ENCODE assay signal across 8 cellular contexts in genomic region chr3:11582123-11582968, GRCh38.
A peak's percentile ranks its signal among the peaks of the same experiment; 100 is the strongest.
DNase-seq lines count a peak whose midpoint lies in the region; ATAC-seq and TF ChIP-seq lines count a peak whose summit lies in the region.

No MANE protein-coding gene starts in this region.

- TF ChIP-seq POLR2A in testis (IDR thresholded peaks at IDR 0.05): no peak

- POLR2A ChIA-PET in Panc1 (lab: Charles Lee) (no interaction called here), Caco-2 (lab: Charles Lee) (no interaction called here)

- no peaks in the 10 kb centered on the region for H3K9me3 ChIP-seq in Panc1 (ENCODE audit: control insufficient read depth, insufficient read depth, low read depth, low read length)
- no peaks in the 10 kb centered on the region for H3K9me3 ChIP-seq in ectodermal cell (ENCODE audit: control insufficient read depth, low read length)
- H3K9me3 ChIP-seq in lung (ENCODE audit: control insufficient read depth in 2 of 2, insufficient read depth in 1 of 2, low read length in 1 of 2): no peaks in the 10 kb centered on the region
- H3K9me3 ChIP-seq in testis: no peaks in the 10 kb centered on the region
- no peaks in the 10 kb centered on the region for H3K9me3 ChIP-seq in Caco-2

- WGBS in ectodermal cell, 2 experiments: 5 to 11% methylated on average over 11 to 14 of the region's 14 CpGs
- 8 to 17% methylated on average over 14 of the region's 14 CpGs for WGBS in lung, 2 donors
- WGBS in testis, 2 donors: 21 to 24% methylated on average over 14 of the region's 14 CpGs

- H3K4me1 ChIP-seq in Panc1 (ENCODE audit: control insufficient read depth, insufficient read depth, low read length): peaks cover 67% of the 10 kb centered on the region
- H3K4me1 ChIP-seq in ectodermal cell (ENCODE audit: control insufficient read depth, insufficient read depth, low read length): peaks cover 39% of the 10 kb centered on the region
- peaks cover 21 to 27% of the 10 kb centered on the region in 2 donors for H3K4me1 ChIP-seq in lung (ENCODE audit: control insufficient read depth in 2 of 2, insufficient read depth in 2 of 2, low read length in 2 of 2)
- peaks cover 41% of the 10 kb centered on the region for H3K4me1 ChIP-seq in testis
- no peaks in the 10 kb centered on the region for H3K4me1 ChIP-seq in Caco-2

- in situ Hi-C loops in Panc1 (cut with HindIII; ENCODE audit: low pct_unique_long_range_greater_than_20kb, low sequenced_read_pairs): no loop called here

- no peaks in the 10 kb centered on the region for H3K27me3 Mint-ChIP-seq in Caco-2 (ENCODE audit: insufficient read depth, unreplicated experiment)

- H3K4me1 Mint-ChIP-seq in Caco-2 (ENCODE audit: low read depth, unreplicated experiment): no peaks in the 10 kb centered on the region

- no peak overlapping the region for H3K27ac Mint-ChIP-seq in Caco-2 (ENCODE audit: unreplicated experiment)

- H3K27me3 ChIP-seq in Panc1 (ENCODE audit: control insufficient read depth, insufficient read depth, low read length) (no peaks in the 10 kb centered on the region), ectodermal cell (ENCODE audit: control insufficient read depth, insufficient read depth, low read length, poor library complexity, severe bottlenecking) (no peaks in the 10 kb centered on the region), lung (ENCODE audit: control insufficient read depth, insufficient read depth) (no peaks in the 10 kb centered on the region), testis (no peaks in the 10 kb centered on the region), Caco-2 (replicated peaks; ENCODE audit: control insufficient read depth, insufficient read depth, low read length) (no peaks in the 10 kb centered on the region)

- no peak overlapping the region for H3K4me3 Mint-ChIP-seq in Caco-2 (ENCODE audit: unreplicated experiment)

- BruUV-seq in Panc1 (replicated peaks; lab: Mats Ljungman, UMichigan): no TSS peak
- BruUV-seq in Caco-2 (replicated peaks; lab: Mats Ljungman, UMichigan): no TSS peak

- H3K9me3 Mint-ChIP-seq in Caco-2 (ENCODE audit: unreplicated experiment): no peaks in the 10 kb centered on the region

- TF ChIP-seq CTCF in Panc1 (IDR thresholded peaks at IDR 0.05): no peak
- no peak for TF ChIP-seq CTCF in lung (IDR thresholded peaks at IDR 0.05; ENCODE audit: control extremely low read depth, extremely low read depth)
- no peak for TF ChIP-seq CTCF in testis (IDR thresholded peaks at IDR 0.05)
- TF ChIP-seq CTCF in Caco-2 (IDR thresholded peaks at IDR 0.05; ENCODE audit: insufficient read depth in 1 of 2, low read depth in 1 of 2, low read length in 1 of 2, severe bottlenecking in 1 of 2, unreplicated experiment in 1 of 2): no peak

- peak; percentile 86 for DNase-seq in AG20443 (ENCODE audit: low spot score)
- peak; percentile 82 for DNase-seq in H4 (ENCODE audit: low spot score)
- DNase-seq in Panc1 (ENCODE audit: low read depth, low spot score): no peak
- peak; percentile 61 for DNase-seq in lung (ENCODE audit: low spot score)
- peak; percentile 93 for DNase-seq in testis
- DNase-seq in Caco-2: no peak
- no peak for DNase-seq in NCI-H2171 (lab: John Stamatoyannopoulos, UW)

- H3K4me3 ChIP-seq in Panc1 (ENCODE audit: low read depth in 2 of 2, low read length in 2 of 2) (peak overlapping the region; percentile 27 to 52), ectodermal cell (ENCODE audit: insufficient read depth, low read depth, low read length) (peak overlapping the region; percentile 45), lung (no peak overlapping the region), testis (peak overlapping the region in 1 of 2 donors; percentile 24), Caco-2 (ENCODE audit: low read depth, low read length) (no peak overlapping the region)

- peaks cover 16% of the 10 kb centered on the region for H3K36me3 Mint-ChIP-seq in Caco-2 (ENCODE audit: insufficient read depth, unreplicated experiment)

- intact Hi-C loops in Panc1 (cut with micrococcal nuclease; ENCODE audit: unreplicated experiment) (no loop called here), testis (cut with DNase I; ENCODE audit: low total_unique reads) (no loop called here), Caco-2 (cut with micrococcal nuclease; ENCODE audit: unreplicated experiment) (no loop called here)

- H3K36me3 ChIP-seq in Panc1 (ENCODE audit: control insufficient read depth, insufficient read depth, low read length): no peaks in the 10 kb centered on the region; the same call in 1 of the 2 replicates
- peaks cover 3% of the 10 kb centered on the region for H3K36me3 ChIP-seq in ectodermal cell (ENCODE audit: control insufficient read depth, insufficient read depth, low read length)
- no peaks in the 10 kb centered on the region for H3K36me3 ChIP-seq in lung (ENCODE audit: control insufficient read depth in 2 of 2, insufficient read depth in 2 of 2, low read length in 2 of 2)
- H3K36me3 ChIP-seq in testis (ENCODE audit: low read depth, missing control alignments): no peaks in the 10 kb centered on the region
- H3K36me3 ChIP-seq in Caco-2 (ENCODE audit: control insufficient read depth, insufficient read depth, low read length): no peaks in the 10 kb centered on the region

- H3K27ac ChIP-seq in Panc1 (ENCODE audit: low read length) (peak overlapping the region; percentile 95), ectodermal cell (ENCODE audit: insufficient read depth, low read depth, low read length, poor library complexity, severe bottlenecking) (peak overlapping the region; percentile 90), lung (ENCODE audit: low read depth in 1 of 2, low read length in 1 of 2) (peak overlapping the region; percentile 17 to 76), testis (peak overlapping the region; percentile 21 to 65)

- ATAC-seq in Panc1 (peak; percentile 86), lung (ENCODE audit: insufficient read depth, low FRiP score) (peak; percentile 71)

- CTCF ChIA-PET in Panc1 (lab: Charles Lee) (no interaction called here), Caco-2 (lab: Charles Lee) (no interaction called here)

Comparison
In these comparisons a context has a peak if more than half of its experiments do, and no peak if none do; other contexts are left out.
1. DNase-seq: peak in AG20443 (single experiment), H4 (single experiment), lung (single experiment) and testis (single experiment); none in Panc1 (single experiment), Caco-2 (0 of 2) and NCI-H2171 (single experiment).
2. H3K27ac ChIP-seq: peak in every context shown above with its lines; median percentile 95 in Panc1; 90 in ectodermal cell; 46 in lung; 43 in testis.
3. H3K4me3 ChIP-seq: peak in Panc1 (2 of 2) and ectodermal cell (single experiment); none in lung (single experiment) and Caco-2 (single experiment).